Comparison of ENCODE assay signal across 8 cellular contexts in genomic region chr1:185720633-185721272, GRCh38. TPM values are rescaled to one million over a fixed set of nuclear protein-coding genes. Genes with fewer than 3 reads are reported as not detected.
DNase-seq lines count a peak whose midpoint lies in the region; ATAC-seq and TF ChIP-seq lines count a peak whose summit lies in the region.

No MANE protein-coding gene starts in this region.

- no peak overlapping the region for H3K4me3 Mint-ChIP-seq in CD14-positive monocyte

- in situ Hi-C loops in astrocyte of the cerebellum (cut with HindIII; ENCODE audit: low sequenced_read_pairs): loop anchor here (5.0 kb wide), 1 partner anchor 82 kb away; no protein-coding TSS in a partner anchor

- no peak overlapping the region for H3K4me3 ChIP-seq in astrocyte of the cerebellum (ENCODE audit: low read depth, low read length)

- no peak for ATAC-seq in GM18909 (IDR thresholded peaks at IDR 0.05; ENCODE audit: poor library complexity, unreplicated experiment)
- no peak for ATAC-seq in omental fat pad (ENCODE audit: low FRiP score)

- H3K9me3 Mint-ChIP-seq in CD14-positive monocyte: no peaks in the 10 kb centered on the region

- no peaks in the 10 kb centered on the region for H3K36me3 Mint-ChIP-seq in CD14-positive monocyte

- H3K27ac Mint-ChIP-seq in CD14-positive monocyte: no peak overlapping the region

- intact Hi-C loops in CD14-positive monocyte (cut with micrococcal nuclease): no loop called here

- no peaks in the 10 kb centered on the region for H3K4me1 Mint-ChIP-seq in CD14-positive monocyte

- TF ChIP-seq CTCF in CD14-positive monocyte (IDR thresholded peaks at IDR 0.05) (peak; percentile 38), astrocyte of the cerebellum (IDR thresholded peaks at IDR 0.05; ENCODE audit: low read depth, low read length, missing control alignments) (peak; percentile 36), omental fat pad (IDR thresholded peaks at IDR 0.05) (no peak)

- DNase-seq in CD14-positive monocyte (ENCODE audit: low spot score): no peak
- DNase-seq in Kasumi-1 (lab: John Stamatoyannopoulos, UW): peak; percentile 48 to 53
- peak; percentile 64 for DNase-seq in astrocyte of the cerebellum (ENCODE audit: low read depth)
- peak; percentile 35 for DNase-seq in kidney tubule cell (ENCODE audit: low spot score)
- no peak for DNase-seq in omental fat pad (ENCODE audit: low spot score)
- DNase-seq in ureter (ENCODE audit: low spot score): no peak
- DNase-seq in SKM-1 treated with dmso at 0.1 percent for 144 hours (lab: John Stamatoyannopoulos, UW; ENCODE audit: unreplicated experiment): no peak

- H3K27me3 Mint-ChIP-seq in CD14-positive monocyte (ENCODE audit: low read depth in 3 of 3): peaks cover 9 to 13% (median 13%) of the 10 kb centered on the region in 3 donors

RNA-seq across cellular contexts. Expression of gene HMCN1, which starts 13.4 kb away (rescaled TPM):
- not detected for polyA plus RNA-seq in CD14-positive monocyte
- 10 to 100 TPM in 3 of 4 donors, 1 to 10 TPM in 1; 5.2 to 45.9 (median 12.7) TPM for total RNA-seq in omental fat pad
- 4.7 TPM for total RNA-seq in ureter

Comparison
In these comparisons a context has a peak if more than half of its experiments do, and no peak if none do; other contexts are left out.
1. DNase-seq: peak in Kasumi-1 (2 of 2), astrocyte of the cerebellum (single experiment) and kidney tubule cell (single experiment); none in CD14-positive monocyte (single experiment), omental fat pad (single experiment), ureter (single experiment) and SKM-1 treated with dmso at 0.1 percent for 144 hours (single experiment).
2. CTCF ChIP-seq: peak in CD14-positive monocyte (single experiment) and astrocyte of the cerebellum (single experiment); none in omental fat pad (0 of 3).